In the genomic region with DNA sequence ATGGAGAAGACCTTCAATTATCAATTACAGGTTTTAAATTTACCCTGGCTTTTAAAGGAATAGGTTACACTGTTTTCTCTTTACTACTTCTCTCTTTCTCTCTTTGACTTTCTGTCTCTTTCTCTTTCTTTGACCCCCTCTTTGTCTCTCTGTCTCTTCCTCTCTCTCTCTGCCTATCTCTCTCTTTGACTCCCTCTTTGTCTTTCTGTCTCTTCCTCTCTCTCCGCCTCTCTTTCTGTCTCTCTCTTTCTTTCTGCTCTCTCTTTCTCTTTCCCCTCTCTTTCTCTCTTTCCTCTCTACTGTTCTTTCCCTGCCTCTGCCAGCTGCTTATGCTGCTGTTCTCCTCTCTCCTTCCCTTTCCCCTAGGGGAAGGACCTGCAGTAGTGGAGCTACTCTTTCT, we compare ENCODE assay signal across 27 cellular contexts.
"Had no signal": no experiment of that assay in that cellular context is flagged by ENCODE, and none has a peak within 500 bp of the region (broad histone marks: within the 10 kb centered on the region; RNA-seq: fewer than 3 reads in every experiment).

No MANE protein-coding gene starts in this region.

- H3K4me3 ChIP-seq: left lung, lower lobe of right lung, mucosa of descending colon, ovary, right atrium auricular region, right lobe of liver, smooth muscle cell, tibial nerve, uterus had no signal

- H3K4me1 Mint-ChIP-seq: immature natural killer cell; naive thymus-derived CD4-positive, alpha-beta T cell; stimulated activated memory B cell treated with anti-CD40 and anti-IgM and Interleukin-4, amounts not matched to agents 10 μg/mL and 1 μg/mL and 100 μg/mL, for 72 hours; stimulated activated naive CD8-positive, alpha-beta T cell treated with anti-CD3 and anti-CD28 coated beads, Interleukin-15, amount 100 ng/mL, for 72 hours had no signal

- DNase-seq: hypothalamus; immature natural killer cell; kidney; left colon; left lung; lower lobe of right lung; midbrain; mucosa of descending colon; naive thymus-derived CD4-positive, alpha-beta T cell; ovary; right lobe of liver; stimulated activated CD4-positive, alpha-beta T cell treated with anti-CD3 and anti-CD28 coated beads, Interleukin-1b, Interleukin-23, amount 100 ng/mL, for 48 hours; stimulated activated CD4-positive, alpha-beta T cell treated with anti-CD3 and anti-CD28 coated beads, Interleukin-2, amount 100 ng/mL, for 48 hours; stimulated activated CD4-positive, alpha-beta T cell treated with anti-CD3 and anti-CD28 coated beads, Interleukin-4, amount 100 ng/mL, for 4 hours; stimulated activated CD8-positive, alpha-beta memory T cell treated with anti-CD3 and anti-CD28 coated beads, Interleukin-4, amount 100 ng/mL, for 48 hours; stimulated activated naive CD4-positive, alpha-beta T cell treated with Interleukin-2 at 50 U/mL for 16 hours; stimulated activated naive CD8-positive, alpha-beta T cell treated with anti-CD3 and anti-CD28 coated beads, Interleukin-15, amount 100 ng/mL, for 72 hours; substantia nigra; uterus had no signal

- H3K4me2 ChIP-seq: smooth muscle cell had no signal

- ATAC-seq: left colon; left lung; lower lobe of right lung; mucosa of descending colon; naive thymus-derived CD4-positive, alpha-beta T cell; natural killer cell treated with Interleukin-12 subunit alpha and Interleukin-12 subunit beta and Interleukin-15 and Interleukin-18, amount 100 ng/mL, for 72 hours; right lobe of liver; stimulated activated memory B cell treated with anti-CD40 and anti-IgM and Interleukin-4, amounts not matched to agents 10 μg/mL and 1 μg/mL and 100 μg/mL, for 72 hours; stimulated activated naive CD8-positive, alpha-beta T cell treated with anti-CD3 and anti-CD28 coated beads, Interleukin-15, amount 100 ng/mL, for 72 hours had no signal

- H3K27me3 ChIP-seq: ovary, right atrium auricular region, right lobe of liver, tibial nerve, uterus had no signal

- H3K27me3 Mint-ChIP-seq: progenitor cell of endocrine pancreas; stimulated activated memory B cell treated with anti-CD40 and anti-IgM and Interleukin-4, amounts not matched to agents 10 μg/mL and 1 μg/mL and 100 μg/mL, for 72 hours; stimulated activated naive CD8-positive, alpha-beta T cell treated with anti-CD3 and anti-CD28 coated beads, Interleukin-15, amount 100 ng/mL, for 72 hours; type B pancreatic cell had no signal

- H3K9me3 ChIP-seq: right lobe of liver, uterus had no signal

- H3K27ac ChIP-seq: left lung, lower lobe of right lung, ovary, right atrium auricular region, right lobe of liver, tibial nerve, uterus had no signal

- H3K4me3 Mint-ChIP-seq: immature natural killer cell; naive thymus-derived CD4-positive, alpha-beta T cell; natural killer cell treated with Interleukin-12 subunit alpha and Interleukin-12 subunit beta and Interleukin-15 and Interleukin-18, amount 100 ng/mL, for 72 hours; stimulated activated memory B cell treated with anti-CD40 and anti-IgM and Interleukin-4, amounts not matched to agents 10 μg/mL and 1 μg/mL and 100 μg/mL, for 72 hours; stimulated activated naive CD8-positive, alpha-beta T cell treated with anti-CD3 and anti-CD28 coated beads, Interleukin-15, amount 100 ng/mL, for 72 hours; type B pancreatic cell had no signal

- H3K4me1 ChIP-seq: left lung, lower lobe of right lung, right atrium auricular region, right lobe of liver, tibial nerve, uterus had no signal

- H3K36me3 Mint-ChIP-seq: immature natural killer cell had no signal

- H3K36me3 ChIP-seq: left lung, lower lobe of right lung, ovary, right atrium auricular region, right lobe of liver, tibial nerve, uterus had no signal

- H3K27ac Mint-ChIP-seq: immature natural killer cell; naive thymus-derived CD4-positive, alpha-beta T cell; natural killer cell treated with Interleukin-12 subunit alpha and Interleukin-12 subunit beta and Interleukin-15 and Interleukin-18, amount 100 ng/mL, for 72 hours; progenitor cell of endocrine pancreas; stimulated activated memory B cell treated with anti-CD40 and anti-IgM and Interleukin-4, amounts not matched to agents 10 μg/mL and 1 μg/mL and 100 μg/mL, for 72 hours; type B pancreatic cell had no signal

- FAIRE-seq: islet of Langerhans, kidney had no signal
